1 cellular context compared by ENCODE assay signal in genomic region chr2:88627055-88627855, GRCh38.
TF ChIP-seq lines count a peak whose summit lies in the region.

EIF2AK3 (minus strand) TSS chr2:88627464; CDS start chr2:88627274, 190 bp downstream.

TF ChIP-seq in HepG2, 621 proteins besides CTCF, POLR2A, EP300 and RAD21 (continued from another document and continues in another):
- TF ChIP-seq THRA (CRISPR knock-in tag; IDR thresholded peaks at IDR 0.05; ENCODE audit: borderline replicate concordance) (peak; percentile 81), ZNF776 (CRISPR knock-in tag; IDR thresholded peaks at IDR 0.05) (peak; percentile 88; the same call in 1 of the 2 replicates), PHF8 (CRISPR knock-in tag; IDR thresholded peaks at IDR 0.05) (peak; percentile 87), NONO (IDR thresholded peaks at IDR 0.05) (no peak), NONO (CRISPR knock-in tag; conservative IDR thresholded peaks at IDR 0.05) (no peak; the same call in 1 of the 2 replicates), ZNF616 (CRISPR knock-in tag; IDR thresholded peaks at IDR 0.05; ENCODE audit: low read depth) (peak; percentile 94; the same call in 1 of the 2 replicates), NR0B2 (CRISPR knock-in tag; IDR thresholded peaks at IDR 0.05) (peak; percentile 90), TEAD2 (CRISPR knock-in tag; IDR thresholded peaks at IDR 0.05) (no peak), FUBP1 (CRISPR knock-in tag; IDR thresholded peaks at IDR 0.05; ENCODE audit: borderline replicate concordance) (no peak), TRIM24 (CRISPR knock-in tag; IDR thresholded peaks at IDR 0.05) (no peak), GTF3A (CRISPR knock-in tag; conservative IDR thresholded peaks at IDR 0.05) (no peak), DDIT3 (CRISPR knock-in tag; IDR thresholded peaks at IDR 0.05) (no peak), KMT2A (CRISPR knock-in tag; IDR thresholded peaks at IDR 0.05) (peak; percentile 92), MATR3 (CRISPR knock-in tag; IDR thresholded peaks at IDR 0.05) (no peak), ZNF512B (CRISPR knock-in tag; IDR thresholded peaks at IDR 0.05; ENCODE audit: borderline replicate concordance) (no peak), ZFP36 (IDR thresholded peaks at IDR 0.05; ENCODE audit: borderline replicate concordance, low read depth, low read length, partially characterized antibody) (no peak), GFI1 (CRISPR knock-in tag; IDR thresholded peaks at IDR 0.05; ENCODE audit: borderline replicate concordance) (no peak; the same call in 1 of the 2 replicates), ZNF629 (CRISPR knock-in tag; conservative IDR thresholded peaks at IDR 0.05) (0 out of 2 replicates have a peak, but pooled peaks have one; percentile 24), ZNF891 (CRISPR knock-in tag; IDR thresholded peaks at IDR 0.05) (no peak), MIER2 (CRISPR knock-in tag; IDR thresholded peaks at IDR 0.05) (peak; percentile 10; the same call in 1 of the 2 replicates), ELF3 (CRISPR knock-in tag; IDR thresholded peaks at IDR 0.05) (no peak; the same call in 1 of the 2 replicates), ZNF331 (CRISPR knock-in tag; IDR thresholded peaks at IDR 0.05) (peak; percentile 77; the same call in 1 of the 2 replicates), ZNF747 (CRISPR knock-in tag; IDR thresholded peaks at IDR 0.05; ENCODE audit: borderline replicate concordance) (peak; percentile 42; the same call in 1 of the 2 replicates), PBX2 (CRISPR knock-in tag; IDR thresholded peaks at IDR 0.05) (peak; percentile 97), KLF15 (CRISPR knock-in tag; IDR thresholded peaks at IDR 0.05; ENCODE audit: borderline replicate concordance) (peak; percentile 2; the same call in 1 of the 2 replicates), AHR (CRISPR knock-in tag; IDR thresholded peaks at IDR 0.05) (0 out of 2 replicates have a peak, but pooled peaks have one; percentile 24), IRX3 (CRISPR knock-in tag; IDR thresholded peaks at IDR 0.05; ENCODE audit: borderline replicate concordance, low read depth) (peak; percentile 68; the same call in 1 of the 2 replicates), JUN (CRISPR knock-in tag; IDR thresholded peaks at IDR 0.05) (no peak), IRF9 (CRISPR knock-in tag; IDR thresholded peaks at IDR 0.05; ENCODE audit: borderline replicate concordance) (peak; percentile 50; the same call in 1 of the 2 replicates), ZKSCAN1 (IDR thresholded peaks at IDR 0.05; ENCODE audit: low read length) (no peak), HOXA9 (CRISPR knock-in tag; IDR thresholded peaks at IDR 0.05; ENCODE audit: borderline replicate concordance) (peak; percentile 49; the same call in 1 of the 2 replicates), ZNF652 (CRISPR knock-in tag; IDR thresholded peaks at IDR 0.05; ENCODE audit: borderline replicate concordance, low read depth) (no peak), GATAD1 (CRISPR knock-in tag; IDR thresholded peaks at IDR 0.05) (peak; percentile 81), YY1 (IDR thresholded peaks at IDR 0.05; ENCODE audit: insufficient read depth, insufficient replicate concordance, low read depth, low read length) (peak; percentile 83), ZBTB7B (CRISPR knock-in tag; IDR thresholded peaks at IDR 0.05) (peak; percentile 26; the same call in 1 of the 2 replicates), MYNN (CRISPR knock-in tag; IDR thresholded peaks at IDR 0.05; ENCODE audit: low read depth) (no peak), CSRNP2 (CRISPR knock-in tag; conservative IDR thresholded peaks at IDR 0.05; ENCODE audit: low read depth) (no peak), ZSCAN22 (CRISPR knock-in tag; IDR thresholded peaks at IDR 0.05) (no peak), MED8 (CRISPR knock-in tag; IDR thresholded peaks at IDR 0.05; ENCODE audit: insufficient replicate concordance) (no peak), ZNF281 (CRISPR knock-in tag; IDR thresholded peaks at IDR 0.05; ENCODE audit: borderline replicate concordance) (no peak), TAF15 (IDR thresholded peaks at IDR 0.05; ENCODE audit: low read depth, low read length, poor library complexity, severe bottlenecking) (no peak), TBX2 (CRISPR knock-in tag; IDR thresholded peaks at IDR 0.05; ENCODE audit: borderline replicate concordance) (peak; percentile 5; the same call in 1 of the 2 replicates), HIVEP1 (CRISPR knock-in tag; IDR thresholded peaks at IDR 0.05) (0 out of 2 replicates have a peak, but pooled peaks have one; percentile 15), ZNF644 (CRISPR knock-in tag; IDR thresholded peaks at IDR 0.05; ENCODE audit: low read depth) (0 out of 2 replicates have a peak, but pooled peaks have one; percentile 43), MYC (CRISPR knock-in tag; IDR thresholded peaks at IDR 0.05; ENCODE audit: borderline replicate concordance) (peak; percentile 76), CBX2 (IDR thresholded peaks at IDR 0.05; ENCODE audit: low read depth, low read length) (no peak), CBX2 (CRISPR knock-in tag; IDR thresholded peaks at IDR 0.05; ENCODE audit: low read depth) (no peak), CEBPG (CRISPR knock-in tag; IDR thresholded peaks at IDR 0.05) (peak; percentile 83), PHF5A (CRISPR knock-in tag; IDR thresholded peaks at IDR 0.05; ENCODE audit: low read depth, unreplicated experiment) (no peak), ZNF83 (CRISPR knock-in tag; IDR thresholded peaks at IDR 0.05; ENCODE audit: borderline replicate concordance) (no peak), TARDBP (CRISPR knock-in tag; IDR thresholded peaks at IDR 0.05) (peak; percentile 36), KDM4B (CRISPR knock-in tag; IDR thresholded peaks at IDR 0.05) (peak; percentile 84), SMAD3 (CRISPR knock-in tag; IDR thresholded peaks at IDR 0.05) (0 out of 2 replicates have a peak, but pooled peaks have one; percentile 26), SATB2 (CRISPR knock-in tag; IDR thresholded peaks at IDR 0.05) (no peak), ZNF770 (CRISPR knock-in tag; IDR thresholded peaks at IDR 0.05) (peak; percentile 25; the same call in 1 of the 2 replicates)
